In the genomic region with DNA sequence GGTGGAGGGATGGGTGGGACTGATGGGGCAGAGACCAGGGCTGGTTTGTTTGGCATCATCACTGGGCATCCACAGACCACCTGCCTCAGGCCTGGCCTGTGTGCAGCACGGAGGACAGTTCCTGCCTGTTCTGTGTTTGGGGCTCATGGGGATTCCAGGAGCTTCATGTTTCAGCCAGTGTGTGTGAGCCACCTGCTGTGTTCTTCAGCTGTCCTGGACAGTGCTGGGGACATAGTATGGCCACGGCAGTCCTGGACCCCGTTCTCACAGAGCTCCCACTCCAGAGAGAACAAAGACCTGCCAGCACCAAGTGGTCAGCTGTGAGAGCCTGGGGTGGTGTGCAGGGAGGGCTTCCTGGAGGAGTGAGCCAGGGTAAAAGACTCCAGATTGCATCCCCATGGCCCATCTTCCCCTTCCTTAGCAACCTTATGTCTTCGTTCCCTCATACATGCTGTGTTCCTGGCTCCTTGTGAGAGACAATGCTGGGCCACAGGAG, we compare ENCODE assay signal across 8 cellular contexts. TPM values are rescaled to one million over a fixed set of nuclear protein-coding genes. Genes with fewer than 3 reads are reported as not detected.
DNase-seq lines count a peak whose midpoint lies in the region; ATAC-seq and TF ChIP-seq lines count a peak whose summit lies in the region.

No MANE protein-coding gene starts in this region.

- no peak for DNase-seq in CD8-positive, alpha-beta T cell
- DNase-seq in Panc1 (ENCODE audit: low read depth, low spot score): no peak
- no peak for DNase-seq in osteocyte (ENCODE audit: extremely low spot score, unreplicated experiment)
- DNase-seq in NOMO-1 (lab: John Stamatoyannopoulos, UW; ENCODE audit: unreplicated experiment in 2 of 2): no peak
- DNase-seq in COLO829 (ENCODE audit: low spot score): no peak

- H3K9me3 ChIP-seq in CD8-positive, alpha-beta T cell (ENCODE audit: low read length): no peaks in the 10 kb centered on the region
- H3K9me3 ChIP-seq in Panc1 (ENCODE audit: control insufficient read depth, insufficient read depth, low read depth, low read length): no peaks in the 10 kb centered on the region
- no peaks in the 10 kb centered on the region for H3K9me3 ChIP-seq in endocrine pancreas (ENCODE audit: control insufficient read depth, low read length)

- intact Hi-C loops in CD8-positive, alpha-beta T cell (cut with DNase I, micrococcal nuclease): loop anchor here (1.0 to 10.0 kb wide), 6 partner anchors 46 to 646 kb away; no protein-coding TSS in a partner anchor
- intact Hi-C loops in Panc1 (cut with micrococcal nuclease; ENCODE audit: unreplicated experiment): no loop called here

- peak overlapping the region; percentile 88 for H3K27ac ChIP-seq in CD8-positive, alpha-beta T cell (ENCODE audit: low read depth, low read length)
- H3K27ac ChIP-seq in Panc1 (ENCODE audit: low read length): peak overlapping the region; percentile 89

- no peaks in the 10 kb centered on the region for H3K27me3 ChIP-seq in CD8-positive, alpha-beta T cell (ENCODE audit: insufficient read depth, low read length)
- no peaks in the 10 kb centered on the region for H3K27me3 ChIP-seq in Panc1 (ENCODE audit: control insufficient read depth, insufficient read depth, low read length)
- no peaks in the 10 kb centered on the region for H3K27me3 ChIP-seq in endocrine pancreas (ENCODE audit: control insufficient read depth, insufficient read depth, low read length)

- H3K4me1 Mint-ChIP-seq in CD8-positive, alpha-beta T cell (ENCODE audit: low read depth): peaks cover 86% of the 10 kb centered on the region
- peaks cover 46% of the 10 kb centered on the region for H3K4me1 Mint-ChIP-seq in osteocyte (ENCODE audit: unreplicated experiment)

- in situ Hi-C loops in Panc1 (cut with HindIII; ENCODE audit: low pct_unique_long_range_greater_than_20kb, low sequenced_read_pairs): no loop called here

- H3K4me3 Mint-ChIP-seq in CD8-positive, alpha-beta T cell: peak overlapping the region; percentile 97
- H3K4me3 Mint-ChIP-seq in osteocyte (ENCODE audit: unreplicated experiment): no peak overlapping the region

- TF ChIP-seq CTCF in CD8-positive, alpha-beta T cell (IDR thresholded peaks at IDR 0.05): no peak
- TF ChIP-seq CTCF in Panc1 (IDR thresholded peaks at IDR 0.05) (no peak), osteocyte (IDR thresholded peaks at IDR 0.05) (no peak)

- CTCF ChIA-PET in CD8-positive, alpha-beta T cell (lab: Charles Lee): interaction anchor here (0.8 to 9.7 kb wide), 28 partner anchors 10 to 188 kb away, joined by 3 to 105 read pairs (median 7); partner anchors contain the start of genes DMAC2, HNRNPUL1 and TGFB1
- CTCF ChIA-PET in Panc1 (lab: Charles Lee): interaction anchor here (0.6 kb wide), 1 partner anchor 164 kb away, joined by 6 read pairs; no protein-coding TSS in a partner anchor

- peak; percentile 2 for ATAC-seq in CD8-positive, alpha-beta T cell
- ATAC-seq in Panc1 (peak; percentile 40), HG03039 (IDR thresholded peaks at IDR 0.05; ENCODE audit: unreplicated experiment) (no peak), HG02571 (IDR thresholded peaks at IDR 0.05; ENCODE audit: unreplicated experiment) (no peak)

- H3K4me3 ChIP-seq in CD8-positive, alpha-beta T cell (ENCODE audit: low read depth, low read length): peak overlapping the region; percentile 33
- H3K4me3 ChIP-seq in Panc1 (ENCODE audit: low read depth in 2 of 2, low read length in 2 of 2) (no peak overlapping the region), endocrine pancreas (ENCODE audit: control insufficient read depth, insufficient read depth, low read length) (no peak overlapping the region)

- H3K27ac Mint-ChIP-seq in CD8-positive, alpha-beta T cell: peak overlapping the region; percentile 98
- peak overlapping the region; percentile 100 for H3K27ac Mint-ChIP-seq in osteocyte (ENCODE audit: unreplicated experiment)

- H3K9me3 Mint-ChIP-seq in CD8-positive, alpha-beta T cell: no peaks in the 10 kb centered on the region
- H3K9me3 Mint-ChIP-seq in osteocyte (ENCODE audit: unreplicated experiment): no peaks in the 10 kb centered on the region

- no peaks in the 10 kb centered on the region for H3K27me3 Mint-ChIP-seq in CD8-positive, alpha-beta T cell (ENCODE audit: low read depth)
- H3K27me3 Mint-ChIP-seq in osteocyte (ENCODE audit: unreplicated experiment): no peaks in the 10 kb centered on the region

- H3K36me3 ChIP-seq in CD8-positive, alpha-beta T cell (ENCODE audit: insufficient read depth, low read length): peaks cover 27% of the 10 kb centered on the region
- H3K36me3 ChIP-seq in Panc1 (ENCODE audit: control insufficient read depth, insufficient read depth, low read length): peaks cover 6% of the 10 kb centered on the region; the same call in 1 of the 2 replicates
- H3K36me3 ChIP-seq in endocrine pancreas (ENCODE audit: control insufficient read depth, insufficient read depth, low read length): no peaks in the 10 kb centered on the region

- H3K9ac ChIP-seq in endocrine pancreas (ENCODE audit: control insufficient read depth, insufficient read depth, low read length): peak overlapping the region; percentile 6

- peaks cover 80% of the 10 kb centered on the region for H3K4me1 ChIP-seq in CD8-positive, alpha-beta T cell (ENCODE audit: insufficient read depth, low read length)
- H3K4me1 ChIP-seq in Panc1 (ENCODE audit: control insufficient read depth, insufficient read depth, low read length) (peaks cover 15% of the 10 kb centered on the region), endocrine pancreas (ENCODE audit: control insufficient read depth, insufficient read depth, low read length) (no peaks in the 10 kb centered on the region)

- BruUV-seq in Panc1 (replicated peaks; lab: Mats Ljungman, UMichigan): no TSS peak

- POLR2A ChIA-PET in CD8-positive, alpha-beta T cell (lab: Charles Lee): interaction anchor here (1.0 to 7.0 kb wide), 10 partner anchors 14 to 558 kb away, joined by 3 to 126 read pairs (median 5); partner anchors contain the start of genes ACTMAP, B9D2, DMAC2 and HNRNPUL1
- POLR2A ChIA-PET in Panc1 (lab: Charles Lee): interaction anchor here (1.1 kb wide), 1 partner anchor 56 kb away, joined by 3 read pairs; the partner anchor contains the start of gene B9D2

- peaks cover 62% of the 10 kb centered on the region for H3K36me3 Mint-ChIP-seq in CD8-positive, alpha-beta T cell
- H3K36me3 Mint-ChIP-seq in osteocyte (ENCODE audit: unreplicated experiment): peaks cover 26% of the 10 kb centered on the region

RNA-seq across cellular contexts. Expression of gene CCDC97, which starts 2.0 kb away (rescaled TPM):
- total RNA-seq in CD8-positive, alpha-beta T cell: 10 to 100 TPM; 32.0 to 33.5 TPM
- total RNA-seq in Panc1 (2021; ENCODE audit: unreplicated experiment): 25.5 TPM
- 23.1 TPM for polyA plus RNA-seq in Panc1 (2012; ENCODE audit: insufficient read length)
- 34.4 and 35.9 TPM in 2 replicates for total RNA-seq in osteocyte

RNA-seq across cellular contexts. Expression of gene HNRNPUL1, which starts 43.8 kb away (rescaled TPM):
- total RNA-seq in CD8-positive, alpha-beta T cell: 100 to 1,000 TPM; 416 to 448 TPM
- 183 TPM for total RNA-seq in Panc1 (2021; ENCODE audit: unreplicated experiment)
- 148 TPM for polyA plus RNA-seq in Panc1 (2012; ENCODE audit: insufficient read length)
- 226 and 237 TPM in 2 replicates for total RNA-seq in osteocyte

RNA-seq across cellular contexts. Expression of gene TGFB1, which starts 45.7 kb away (rescaled TPM):
- 100 to 1,000 TPM; 652 to 710 TPM for total RNA-seq in CD8-positive, alpha-beta T cell
- 42.6 TPM for total RNA-seq in Panc1 (2021; ENCODE audit: unreplicated experiment)
- polyA plus RNA-seq in Panc1 (2012; ENCODE audit: insufficient read length): 57.9 TPM
- 244 and 255 TPM in 2 replicates for total RNA-seq in osteocyte

RNA-seq across cellular contexts. Expression of gene B9D2, which starts 55.9 kb away (rescaled TPM):
- total RNA-seq in CD8-positive, alpha-beta T cell: 10 to 100 TPM; 19.6 to 25.9 TPM
- total RNA-seq in Panc1 (2021; ENCODE audit: unreplicated experiment) (7.1 TPM), osteocyte (4.6 and 5.5 TPM in 2 replicates)
- polyA plus RNA-seq in Panc1 (2012; ENCODE audit: insufficient read length): 9.8 TPM

Comparison
In these comparisons a context has a peak if more than half of its experiments do, and no peak if none do; other contexts are left out.
1. ATAC-seq: peak in CD8-positive, alpha-beta T cell (single experiment) and Panc1 (single experiment); none in HG03039 (single experiment) and HG02571 (single experiment).